ENCODE assay signal across 9 cellular contexts in genomic region chr11:76206077-76206326, GRCh38. TPM values are rescaled to one million over a fixed set of nuclear protein-coding genes. Genes with fewer than 3 reads are reported as not detected.
DNase-seq lines count a peak whose midpoint lies in the region; TF ChIP-seq lines count a peak whose summit lies in the region.
"Had no signal": no experiment of that assay in that cellular context is flagged by ENCODE, and none has a peak within 500 bp of the region (broad histone marks: within the 10 kb centered on the region; RNA-seq: fewer than 3 reads in every experiment).

No MANE protein-coding gene starts in this region.

- H3K14ac ChIP-seq in neuronal stem cell (ENCODE audit: low read length), result peak overlapping the region; percentile 82

- H2AK5ac ChIP-seq in neuronal stem cell (ENCODE audit: low read depth, low read length), result peak overlapping the region; percentile 94

- no peaks in the 10 kb centered on the region for H3K79me1 ChIP-seq in neuronal stem cell (ENCODE audit: low read depth, low read length)

- H3K4me1 ChIP-seq in BLaER1 (peaks cover 60% of the 10 kb centered on the region), Peyer's patch (peaks cover 6 to 59% (median 38%) of the 10 kb centered on the region in 4 donors), endodermal cell (ENCODE audit: control insufficient read depth, insufficient read depth, low read length) (peaks cover 2% of the 10 kb centered on the region), neuronal stem cell (ENCODE audit: control insufficient read depth in 2 of 2, insufficient read depth in 1 of 2, low read depth in 1 of 2, low read length in 2 of 2) (peaks cover 16 to 25% of the 10 kb centered on the region in 2 donors), HAP-1 (peaks cover 21% of the 10 kb centered on the region)

- in situ Hi-C loops in HAP-1 (cut with MboI; ENCODE audit: low sequenced_read_pairs), result no loop called here

- H2BK5ac ChIP-seq in neuronal stem cell (ENCODE audit: low read length), result no peak overlapping the region

- TF ChIP-seq CTCF in Peyer's patch (IDR thresholded peaks at IDR 0.05) (no peak), endodermal cell (conservative IDR thresholded peaks at IDR 0.05) (no peak)

- TF ChIP-seq POLR2A in Peyer's patch (IDR thresholded peaks at IDR 0.05), result peak; percentile 13 to 28

- H3K27me3 Mint-ChIP-seq in endodermal cell (ENCODE audit: insufficient read depth), result peaks cover 88% of the 10 kb centered on the region

- no peak overlapping the region for H4K91ac ChIP-seq in neuronal stem cell (ENCODE audit: low read depth, low read length, poor library complexity)

- H3K9me3 Mint-ChIP-seq in endodermal cell, result no peaks in the 10 kb centered on the region

- H3K27ac ChIP-seq in BLaER1 (no peak overlapping the region), Peyer's patch (no peak overlapping the region), endodermal cell (ENCODE audit: low read depth, low read length) (no peak overlapping the region), neuronal stem cell (replicated peaks; ENCODE audit: low read length) (no peak overlapping the region), caudate nucleus (ENCODE audit: low read depth, low read length) (no peak overlapping the region)

- H3K4me1 Mint-ChIP-seq in endodermal cell, result peaks cover 14% of the 10 kb centered on the region

- H3K4me2 ChIP-seq in BLaER1, result peak overlapping the region; percentile 92
- H3K4me2 ChIP-seq in neuronal stem cell (ENCODE audit: insufficient read depth, low read length, poor library complexity, severe bottlenecking), result peak overlapping the region; percentile 92

- H4K20me1 ChIP-seq in BLaER1, result peaks cover 67% of the 10 kb centered on the region

- peak overlapping the region; percentile 84 for H2BK12ac ChIP-seq in neuronal stem cell (ENCODE audit: low read length)

- H3K4me3 Mint-ChIP-seq in endodermal cell, result peak overlapping the region; percentile 56

- H3K4ac ChIP-seq in neuronal stem cell (ENCODE audit: low read length), result no peak overlapping the region

- H3K27me3 ChIP-seq in BLaER1, result peaks cover 80% of the 10 kb centered on the region
- peaks cover 0 to 14% of the 10 kb centered on the region in 2 donors for H3K27me3 ChIP-seq in Peyer's patch
- peaks cover 82% of the 10 kb centered on the region for H3K27me3 ChIP-seq in endodermal cell (ENCODE audit: control insufficient read depth, insufficient read depth, low read length, poor library complexity, severe bottlenecking)
- H3K27me3 ChIP-seq in neuronal stem cell (ENCODE audit: control insufficient read depth in 3 of 3, insufficient read depth in 3 of 3, low read depth in 1 of 3, low read length in 3 of 3), result peaks cover 39 to 96% (median 73%) of the 10 kb centered on the region in 3 experiments
- H3K27me3 ChIP-seq in HAP-1 (ENCODE audit: low read depth), result peaks cover 5% of the 10 kb centered on the region; the same call in 1 of the 2 replicates

- peak overlapping the region; percentile 26 for H2BK120ac ChIP-seq in neuronal stem cell (ENCODE audit: low read depth, low read length)

- H3K18ac ChIP-seq in neuronal stem cell (ENCODE audit: low read length), result peak overlapping the region; percentile 95

- H3K27ac Mint-ChIP-seq in endodermal cell, result no peak overlapping the region

- H3K9me3 ChIP-seq in BLaER1, result no peaks in the 10 kb centered on the region
- no peaks in the 10 kb centered on the region for H3K9me3 ChIP-seq in Peyer's patch
- no peaks in the 10 kb centered on the region for H3K9me3 ChIP-seq in endodermal cell (ENCODE audit: control insufficient read depth, low read length)
- no peaks in the 10 kb centered on the region for H3K9me3 ChIP-seq in neuronal stem cell (replicated peaks in 1 of 2; ENCODE audit: control insufficient read depth in 2 of 2, insufficient read depth in 1 of 2, low read depth in 1 of 2, low read length in 2 of 2)
- 0 out of 2 replicates have a peak, but pooled peaks cover 2% of the 10 kb centered on the region for H3K9me3 ChIP-seq in HAP-1

- peak overlapping the region; percentile 69 for H3K4me3 ChIP-seq in BLaER1
- peak overlapping the region; percentile 47 to 69 (median 64) for H3K4me3 ChIP-seq in Peyer's patch
- peak overlapping the region; percentile 71 for H3K4me3 ChIP-seq in endodermal cell (ENCODE audit: low read length)
- peak overlapping the region; percentile 39 to 74 for H3K4me3 ChIP-seq in neuronal stem cell (ENCODE audit: low read length in 2 of 2)
- H3K4me3 ChIP-seq in HAP-1, result no peak overlapping the region

- WGBS in endodermal cell (ENCODE audit: insufficient coverage in 1 of 2, insufficient read length in 1 of 2), 2 experiments, result 2 to 3% methylated on average over 16 to 18 of the region's 18 CpGs
- no CpG with 5 or more reads among the region's 18 CpGs for WGBS in neuronal stem cell (ENCODE audit: extremely low coverage in 2 of 2, insufficient read length in 2 of 2, insufficient replicate concordance in 1 of 2), 2 donors

- H3K36me3 Mint-ChIP-seq in endodermal cell (ENCODE audit: low read depth), result no peaks in the 10 kb centered on the region

- DNase-seq in Peyer's patch (no peak), endodermal cell (no peak), neuronal stem cell (ENCODE audit: low spot score) (no peak), NCI-H748 treated with DMSO at 0.1 percent for 48 hours (lab: John Stamatoyannopoulos, UW) (no peak), caudate nucleus (lab: John Stamatoyannopoulos, UW) (no peak), Kasumi-1 (lab: John Stamatoyannopoulos, UW) (no peak), HAP-1 (ENCODE audit: low spot score in 2 of 2) (no peak)
- DNase-seq: GDM1 had no signal

- H2AFZ ChIP-seq in neuronal stem cell (ENCODE audit: low read length), result peak overlapping the region; percentile 94

- H4K8ac ChIP-seq in neuronal stem cell (ENCODE audit: low read depth, low read length), result no peak overlapping the region

- no peak overlapping the region for H3K9ac ChIP-seq in BLaER1
- no peak overlapping the region for H3K9ac ChIP-seq in endodermal cell (ENCODE audit: extremely low read depth, low read length, poor library complexity, severe bottlenecking)
- H3K9ac ChIP-seq in neuronal stem cell (ENCODE audit: low read depth, low read length, poor library complexity), result peak overlapping the region; percentile 88

- H3K36me3 ChIP-seq in BLaER1 (no peaks in the 10 kb centered on the region), Peyer's patch (no peaks in the 10 kb centered on the region), endodermal cell (ENCODE audit: control insufficient read depth, insufficient read depth, low read length) (no peaks in the 10 kb centered on the region), neuronal stem cell (replicated peaks in 1 of 2; ENCODE audit: control insufficient read depth in 2 of 2, insufficient read depth in 2 of 2, low read length in 2 of 2) (no peaks in the 10 kb centered on the region), HAP-1 (replicated peaks) (no peaks in the 10 kb centered on the region)

- H2BK15ac ChIP-seq in neuronal stem cell (ENCODE audit: low read length), result peak overlapping the region; percentile 91

- peak overlapping the region; percentile 30 for H3K23ac ChIP-seq in neuronal stem cell (ENCODE audit: low read depth, low read length, poor library complexity)

RNA-seq across cellular contexts. Expression of gene WNT11, which starts 0.3 kb away (rescaled TPM):
- total RNA-seq in Peyer's patch (1 to 10 TPM; 6.6 to 7.5 (median 6.9) TPM), endodermal cell (under 1 TPM; 0.53 to 0.62 TPM)
- 0.85 TPM for polyA plus RNA-seq in endodermal cell (2013, experiment 1 of 2)
- 0.37 TPM for polyA plus RNA-seq in endodermal cell (2013, experiment 2 of 2)
- polyA plus RNA-seq in neuronal stem cell (2013, experiment 1 of 2), result 0.15 TPM
- 0.12 TPM for polyA plus RNA-seq in neuronal stem cell (2013, experiment 2 of 2)

Comparison
In these comparisons a context has a peak if more than half of its experiments do, and no peak if none do; other contexts are left out.
1. RNA of gene WNT11, which starts 0.3 kb away (total RNA-seq): 6.6 to 7.5 TPM in Peyer's patch; 0.53 to 0.62 TPM in endodermal cell; every median in the first group is over 4 times any median in the second.